ENCODE assay signal across 8 cellular contexts in the genomic region with DNA sequence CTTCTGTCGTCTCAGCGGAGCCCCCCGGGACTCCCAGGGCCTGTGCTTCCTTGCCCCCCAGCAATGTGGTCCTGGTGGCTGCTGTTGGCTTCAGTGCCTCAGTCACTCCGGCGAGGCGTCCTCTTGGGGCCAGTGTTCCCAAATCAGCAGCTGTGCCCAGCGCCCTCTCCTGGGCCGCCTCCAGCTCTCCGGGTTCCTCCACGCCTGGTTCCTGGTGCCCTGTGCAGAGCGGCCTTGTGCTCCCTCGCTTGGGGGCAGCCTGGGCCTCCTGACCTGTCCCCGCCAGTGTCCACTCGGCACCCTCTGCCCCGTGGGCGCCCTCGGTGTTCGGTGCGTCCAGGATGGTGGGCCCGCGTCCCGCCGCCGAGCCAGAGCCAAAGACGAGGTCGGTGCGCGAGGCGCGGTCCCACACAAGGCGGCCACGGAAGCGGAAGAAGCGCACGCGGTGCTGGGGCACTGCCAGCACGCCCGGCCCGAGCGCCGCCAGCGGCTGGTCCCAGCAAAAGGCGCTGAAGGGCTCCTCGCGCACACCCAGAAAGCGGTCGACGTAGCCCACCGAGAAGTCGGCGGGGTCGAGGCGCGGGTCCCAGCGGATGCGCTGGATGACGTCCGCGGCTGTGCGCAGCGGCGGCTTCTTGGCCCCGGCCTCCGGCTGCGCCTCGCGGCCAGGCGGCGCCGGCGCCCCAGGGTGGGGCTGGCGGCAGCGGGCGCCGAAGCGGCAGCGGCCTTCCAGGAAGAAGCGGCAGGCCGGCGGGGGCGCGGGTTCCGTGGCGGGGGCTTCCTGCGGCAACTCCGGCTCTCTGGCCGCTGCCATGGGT. TPM values are rescaled to one million over a fixed set of nuclear protein-coding genes. Genes with fewer than 3 reads are reported as not detected.
DNase-seq lines count a peak whose midpoint lies in the region; ATAC-seq and TF ChIP-seq lines count a peak whose summit lies in the region.

No MANE protein-coding gene starts in this region.

- H3K27ac ChIP-seq in HCT116 (ENCODE audit: low read depth, low read length) = peak overlapping the region; percentile 99
- peak overlapping the region; percentile 99 for H3K27ac ChIP-seq in duodenal mucosa (ENCODE audit: low read depth, low read length)
- H3K27ac ChIP-seq in lung (ENCODE audit: low read depth in 1 of 2, low read length in 1 of 2) = peak overlapping the region; percentile 94 to 98

- H3K9me2 ChIP-seq in HCT116 (ENCODE audit: insufficient read depth) = no peaks in the 10 kb centered on the region

- intact Hi-C loops in HCT116 (cut with micrococcal nuclease) = loop anchor here (1.0 kb wide), 1 partner anchor 14 kb away; the partner anchor contains the start of gene LENG8

- no peak overlapping the region for H2AFZ ChIP-seq in HCT116 (ENCODE audit: low read depth, low read length, poor library complexity, severe bottlenecking)

- POLR2A ChIA-PET in HCT116 (lab: Charles Lee) = interaction anchor here (0.7 to 1.9 kb wide), 7 partner anchors 8 to 627 kb away, joined by 3 to 17 read pairs (median 7); partner anchors contain the start of genes CDC42EP5 and LENG8

- H3K27me3 ChIP-seq in HCT116 (ENCODE audit: insufficient read depth, low read length) (no peaks in the 10 kb centered on the region), duodenal mucosa (ENCODE audit: control insufficient read depth in 1 of 2, insufficient read depth in 2 of 2, low read length in 2 of 2) (no peaks in the 10 kb centered on the region), lung (ENCODE audit: control insufficient read depth, insufficient read depth) (no peaks in the 10 kb centered on the region)

- no peak for TF ChIP-seq RAD21 in HCT116 (IDR thresholded peaks at IDR 0.05; ENCODE audit: low read depth)

- no peak for TF ChIP-seq POLR2A in HCT116 (IDR thresholded peaks at IDR 0.05; ENCODE audit: borderline replicate concordance, extremely low read depth, insufficient read depth, insufficient read length)

- H3K9me3 ChIP-seq in HCT116 (ENCODE audit: control insufficient read depth in 1 of 2, insufficient read depth in 1 of 2, low read depth in 1 of 2, low read length in 2 of 2) (no peaks in the 10 kb centered on the region), duodenal mucosa (ENCODE audit: control insufficient read depth in 1 of 2, low read length in 2 of 2) (no peaks in the 10 kb centered on the region), lung (ENCODE audit: control insufficient read depth in 2 of 2, insufficient read depth in 1 of 2, low read length in 1 of 2) (no peaks in the 10 kb centered on the region)

- RAD21 ChIA-PET in HCT116 (lab: Charles Lee; ENCODE audit: low non-redundant PET in 1 of 2, low total read pairs in 2 of 2, uncharacterized antibody in 2 of 2, unreplicated experiment in 2 of 2) = no interaction called here

- TF ChIP-seq CTCF in HCT116 (IDR thresholded peaks at IDR 0.05 in 2 of 3, conservative IDR thresholded peaks at IDR 0.05 in 1 of 3; ENCODE audit: borderline replicate concordance in 1 of 3, insufficient read depth in 1 of 3, low read depth in 2 of 3, low read length in 2 of 3) (peak; percentile 39 to 55 (median 41); a peak in 5 of 6 replicates), lung (IDR thresholded peaks at IDR 0.05; ENCODE audit: control extremely low read depth, extremely low read depth) (no peak)

- H3K9ac ChIP-seq in HCT116 (ENCODE audit: low read length) (peak overlapping the region; percentile 96), duodenal mucosa (ENCODE audit: low read depth in 1 of 2, low read length in 2 of 2) (peak overlapping the region; percentile 78 to 85)

- H3K4me3 ChIP-seq in GM08714 (ENCODE audit: low read length) = peak overlapping the region; percentile 58; the same call in 1 of the 2 replicates
- peak overlapping the region; percentile 61 to 83 for H3K4me3 ChIP-seq in HCT116 (replicated peaks in 1 of 2; ENCODE audit: low read depth in 1 of 2, low read length in 2 of 2)
- peak overlapping the region; percentile 69 to 77 for H3K4me3 ChIP-seq in duodenal mucosa (ENCODE audit: low read depth in 1 of 2, low read length in 2 of 2)
- H3K4me3 ChIP-seq in lung = peak overlapping the region; percentile 63

- peak; percentile 33 for ATAC-seq in HCT116
- peak; percentile 12 for ATAC-seq in lung (ENCODE audit: insufficient read depth, low FRiP score)

- no TSS peak for BruUV-seq in HCT116 (replicated peaks; lab: Mats Ljungman, UMichigan)

- H3K79me2 ChIP-seq in HCT116 (ENCODE audit: insufficient read depth, low read length) = peaks cover 45% of the 10 kb centered on the region

- CTCF ChIA-PET in HCT116 (lab: Charles Lee) = interaction anchor here (0.7 to 1.6 kb wide), 3 partner anchors 14 to 71 kb away, joined by 4 to 8 read pairs (median 5); partner anchors contain the start of gene LENG8

- H3K4me1 ChIP-seq in HCT116 (ENCODE audit: control insufficient read depth in 1 of 2, insufficient read depth in 2 of 2, low read length in 2 of 2) (peaks cover 7 to 26% of the 10 kb centered on the region in 2 experiments; a peak in 3 of 4 replicates), duodenal mucosa (ENCODE audit: control insufficient read depth in 1 of 2, insufficient read depth in 2 of 2, low read length in 2 of 2) (peaks cover 16 to 21% of the 10 kb centered on the region in 2 donors), lung (ENCODE audit: control insufficient read depth in 2 of 2, insufficient read depth in 2 of 2, low read length in 2 of 2) (peaks cover 0 to 19% of the 10 kb centered on the region in 2 donors)

- no peaks in the 10 kb centered on the region for H4K20me1 ChIP-seq in HCT116 (ENCODE audit: insufficient read depth)

- H3K36me3 ChIP-seq in HCT116 (ENCODE audit: control insufficient read depth in 1 of 2, insufficient read depth in 2 of 2, low read length in 2 of 2) (peaks cover 21 to 24% of the 10 kb centered on the region in 2 experiments; a peak in 3 of 4 replicates), duodenal mucosa (ENCODE audit: control insufficient read depth in 1 of 2, insufficient read depth in 2 of 2, low read length in 2 of 2) (peaks cover 11 to 40% of the 10 kb centered on the region in 2 donors), lung (ENCODE audit: control insufficient read depth in 2 of 2, insufficient read depth in 2 of 2, low read length in 2 of 2) (peaks cover 7 to 42% of the 10 kb centered on the region in 2 donors)

- H3K4me2 ChIP-seq in HCT116 (ENCODE audit: low read length) = peak overlapping the region; percentile 97

- 3 to 7% methylated on average over 58 to 87 of the region's 87 CpGs for WGBS in lung, 2 donors

- no peak for DNase-seq in HCT116 (ENCODE audit: low read depth, low spot score)
- peak; percentile 4 for DNase-seq in NCI-H1694 (lab: John Stamatoyannopoulos, UW)
- peak; percentile 62 for DNase-seq in activated CD4-positive, alpha-beta T cell treated with anti-CD3 and anti-CD28 coated beads, Interleukin-2, amount 50 U/mL, for 1 hour
- peak; percentile 71 for DNase-seq in lung (ENCODE audit: low spot score)
- peak; percentile 47 for DNase-seq in stimulated activated CD8-positive, alpha-beta memory T cell treated with anti-CD3 and anti-CD28 coated beads, Interleukin-12 subunit alpha, Interleukin-12 subunit beta, amount 100 ng/mL, for 4 hours (ENCODE audit: low read depth)
- no peak for DNase-seq in GM19238 (ENCODE audit: insufficient read length, low spot score)

TF ChIP-seq in HCT116, 20 proteins besides CTCF, POLR2A, EP300 and RAD21:
- TF ChIP-seq SRF (IDR thresholded peaks at IDR 0.05; ENCODE audit: low read depth) (no peak), FOSL1 (IDR thresholded peaks at IDR 0.05; ENCODE audit: low read depth) (no peak), SIN3A (IDR thresholded peaks at IDR 0.05; ENCODE audit: low read depth) (peak; percentile 58; the same call in 1 of the 2 replicates), CBX3 (IDR thresholded peaks at IDR 0.05; ENCODE audit: low read depth) (no peak), TCF7L2 (IDR thresholded peaks at IDR 0.05; ENCODE audit: borderline replicate concordance, extremely low read depth, insufficient read depth, insufficient read length) (no peak), ZFX (IDR thresholded peaks at IDR 0.05) (peak; percentile 94), POLR2AphosphoS5 (IDR thresholded peaks at IDR 0.05; ENCODE audit: low read depth, low read length) (peak; percentile 59), YY1 (IDR thresholded peaks at IDR 0.05; ENCODE audit: extremely low read depth, insufficient replicate concordance, low read depth, low read length) (peak; percentile 28)
- TF ChIP-seq, protein P1, sequence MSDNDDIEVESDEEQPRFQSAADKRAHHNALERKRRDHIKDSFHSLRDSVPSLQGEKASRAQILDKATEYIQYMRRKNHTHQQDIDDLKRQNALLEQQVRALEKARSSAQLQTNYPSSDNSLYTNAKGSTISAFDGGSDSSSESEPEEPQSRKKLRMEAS (IDR thresholded peaks at IDR 0.05) = peak; percentile 82; the same call in 1 of the 2 replicates

RNA-seq across cellular contexts. Expression of gene LENG9, which starts 0.7 kb away (rescaled TPM):
- 9.0 TPM for total RNA-seq in HCT116 (2021; ENCODE audit: unreplicated experiment)
- polyA plus RNA-seq in HCT116 (2012) = 4.9 and 6.4 TPM in 2 replicates
- 10 to 100 TPM in 1 of 2 donors, 1 to 10 TPM in 1; 1.8 to 13.8 TPM for total RNA-seq in lung
- polyA plus RNA-seq in lung = 10 to 100 TPM in 1 of 2 donors, 1 to 10 TPM in 1; 4.6 to 11.9 TPM

RNA-seq across cellular contexts. Expression of gene CDC42EP5, which starts 10.2 kb away (rescaled TPM):
- total RNA-seq in HCT116 (2021; ENCODE audit: unreplicated experiment) = 0.64 TPM
- polyA plus RNA-seq in HCT116 (2012) = 0.75 and 0.91 TPM in 2 replicates
- total RNA-seq in lung = 10 to 100 TPM; 24.9 to 25.7 TPM
- 10 to 100 TPM; 15.8 to 17.8 TPM for polyA plus RNA-seq in lung

RNA-seq across cellular contexts. Expression of gene LENG8, which starts 13.9 kb away (rescaled TPM):
- 196 TPM for total RNA-seq in HCT116 (2021; ENCODE audit: unreplicated experiment)
- 108 and 110 TPM in 2 replicates for polyA plus RNA-seq in HCT116 (2012)
- total RNA-seq in lung = 100 to 1,000 TPM in 1 of 2 donors, 10 to 100 TPM in 1; 75.1 to 199 TPM
- polyA plus RNA-seq in lung = 100 to 1,000 TPM in 1 of 2 donors, 10 to 100 TPM in 1; 86.4 to 139 TPM

RNA-seq across cellular contexts. Expression of gene LAIR2, which starts 39.7 kb away (rescaled TPM):
- not detected for total RNA-seq in HCT116 (2021; ENCODE audit: unreplicated experiment)
- not detected in 2 replicates for polyA plus RNA-seq in HCT116 (2012)
- total RNA-seq in lung = not detected
- polyA plus RNA-seq in lung = 1 to 10 TPM in 1 of 2 donors, not detected in 1; 1.7 TPM

RNA-seq across cellular contexts. Expression of gene TTYH1, which starts 47.7 kb away (rescaled TPM):
- total RNA-seq in HCT116 (2021; ENCODE audit: unreplicated experiment) (0.37 TPM), lung (under 1 TPM; 0.18 to 0.46 TPM)
- 0.92 and 1.2 TPM in 2 replicates for polyA plus RNA-seq in HCT116 (2012)
- under 1 TPM in 1 of 2 donors, not detected in 1; 0.05 TPM for polyA plus RNA-seq in lung

Comparison
In these comparisons a context has a peak if more than half of its experiments do, and no peak if none do; other contexts are left out.
1. DNase-seq: peak in NCI-H1694 (single experiment), activated CD4-positive, alpha-beta T cell treated with anti-CD3 and anti-CD28 coated beads, Interleukin-2, amount 50 U/mL, for 1 hour (single experiment), lung (single experiment) and stimulated activated CD8-positive, alpha-beta memory T cell treated with anti-CD3 and anti-CD28 coated beads, Interleukin-12 subunit alpha, Interleukin-12 subunit beta, amount 100 ng/mL, for 4 hours (single experiment); none in HCT116 (single experiment) and GM19238 (single experiment).
2. RNA of gene CDC42EP5, which starts 10.2 kb away (total RNA-seq): 24.9 to 25.7 TPM in lung; 0.64 TPM in HCT116 (single experiment); every median in the first group is over 10 times any median in the second.
3. Peak in every context shown above with its lines, with median percentiles within 50 percentile points of each other: H3K4me3 ChIP-seq and H3K27ac ChIP-seq.